6 cellular contexts compared by ENCODE assay signal in the genomic region with DNA sequence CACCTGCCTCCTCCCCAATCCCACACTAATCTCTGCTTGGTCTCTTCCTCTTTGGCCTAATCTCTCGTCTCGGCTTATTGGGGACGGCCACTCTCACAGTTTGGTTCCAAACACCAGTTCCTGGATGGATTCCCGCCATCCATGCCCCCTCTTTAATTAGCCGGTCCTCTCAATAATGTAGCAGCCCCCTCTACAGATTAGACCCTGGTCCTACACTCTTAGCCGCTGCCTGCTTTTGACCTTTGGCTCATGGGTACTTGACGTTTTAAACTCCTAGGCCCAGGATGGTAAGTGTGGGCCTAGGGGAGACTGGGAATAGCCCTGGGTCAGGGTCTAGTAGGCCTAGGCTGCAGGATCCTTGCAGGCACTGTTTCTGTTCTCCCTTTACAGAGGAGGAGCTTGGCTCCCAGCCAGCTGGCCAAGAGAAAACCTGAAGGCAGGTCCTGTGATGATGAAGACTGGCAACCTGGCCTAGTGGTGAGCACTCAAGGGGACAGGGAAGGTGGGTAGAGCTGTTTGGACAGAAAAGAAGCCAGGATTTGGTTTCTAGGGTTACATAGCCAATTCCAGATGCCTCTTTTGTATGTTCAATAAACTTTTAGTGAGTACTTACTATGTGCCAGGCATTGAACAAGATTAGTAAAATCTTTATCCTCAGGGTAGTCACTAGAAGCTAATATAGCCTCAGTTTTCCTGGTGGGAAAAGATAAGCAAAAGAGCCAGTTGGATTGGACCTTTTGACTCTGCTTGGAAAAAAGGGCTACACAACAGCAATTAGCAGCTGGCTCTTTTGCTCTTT. TPM values are rescaled to one million over a fixed set of nuclear protein-coding genes. Genes with fewer than 3 reads are reported as not detected.
A peak's percentile ranks its signal among the peaks of the same experiment; 100 is the strongest.
DNase-seq lines count a peak whose midpoint lies in the region; ATAC-seq, FAIRE-seq and TF ChIP-seq lines count a peak whose summit lies in the region.

No MANE protein-coding gene starts in this region.

- no peaks in the 10 kb centered on the region for H3K27me3 Mint-ChIP-seq in T-cell

- peaks cover 13% of the 10 kb centered on the region for H3K79me2 ChIP-seq in hepatocyte

- peak overlapping the region; percentile 81 to 90 (median 88) for H3K4me3 Mint-ChIP-seq in T-cell

- H3K9me3 Mint-ChIP-seq in T-cell: no peaks in the 10 kb centered on the region

- H3K9me3 ChIP-seq in hepatocyte (ENCODE audit: low read depth): no peaks in the 10 kb centered on the region
- no peaks in the 10 kb centered on the region for H3K9me3 ChIP-seq in thoracic aorta

- 0% methylated on average over 7 of the region's 7 CpGs for WGBS in hepatocyte (ENCODE audit: low lambda C conversion rate, missing lambda C conversion rate)

- DNase-seq in CD1c-positive myeloid dendritic cell (ENCODE audit: extremely low spot score) (peak; percentile 9), HTR-8/SVneo (ENCODE audit: insufficient read length, low spot score) (peak; percentile 8), T-cell (peak in 15 of 34 experiments; percentile 3 to 28 (median 12)), hepatocyte (ENCODE audit: low spot score) (peak; percentile 45), thoracic aorta (ENCODE audit: low spot score) (no peak)

- H3K27ac Mint-ChIP-seq in T-cell: peak overlapping the region in 1 of 2 donors; percentile 52

- H4K20me1 ChIP-seq in hepatocyte (ENCODE audit: insufficient read depth, poor library complexity, severe bottlenecking): no peaks in the 10 kb centered on the region

- peaks cover 12 to 18% (median 17%) of the 10 kb centered on the region in 3 donors for H3K4me1 Mint-ChIP-seq in T-cell

- ATAC-seq in T-cell (replicated peaks in 1 of 4) (no peak), thoracic aorta (ENCODE audit: insufficient number of reproducible peaks, low FRiP score, low read depth) (no peak), HG03025 (IDR thresholded peaks at IDR 0.05; ENCODE audit: low FRiP score, unreplicated experiment) (no peak)

- FAIRE-seq in HTR-8/SVneo (lab: Jason Lieb, UNC): no peak

- POLR2A ChIA-PET in T-cell (lab: Charles Lee): no interaction called here

- H3K27ac ChIP-seq in hepatocyte (peak overlapping the region; percentile 34), thoracic aorta (no peak overlapping the region)

- no peaks in the 10 kb centered on the region for H3K36me3 Mint-ChIP-seq in T-cell

- H3K4me2 ChIP-seq in hepatocyte: peak overlapping the region; percentile 84

- H3K36me3 ChIP-seq in hepatocyte (replicated peaks; ENCODE audit: insufficient read depth, low read depth) (no peaks in the 10 kb centered on the region), thoracic aorta (no peaks in the 10 kb centered on the region)

- H2AFZ ChIP-seq in hepatocyte: peak overlapping the region; percentile 34

- H3K27me3 ChIP-seq in hepatocyte (no peaks in the 10 kb centered on the region), thoracic aorta (replicated peaks; ENCODE audit: insufficient read depth) (no peaks in the 10 kb centered on the region)

- CTCF ChIA-PET in T-cell (lab: Charles Lee): interaction anchor here in 1 of 2 donors (0.6 kb wide), 1 partner anchor 18 kb away, joined by 5 read pairs; no protein-coding TSS in a partner anchor

- H3K9me2 ChIP-seq in hepatocyte (replicated peaks; ENCODE audit: insufficient read depth): no peaks in the 10 kb centered on the region

- H3K4me1 ChIP-seq in hepatocyte (ENCODE audit: insufficient read depth): peaks cover 10% of the 10 kb centered on the region
- peaks cover 3 to 13% of the 10 kb centered on the region in 2 donors for H3K4me1 ChIP-seq in thoracic aorta (ENCODE audit: control insufficient read depth in 1 of 2, low read depth in 2 of 2)

- H3K4me3 ChIP-seq in hepatocyte (peak overlapping the region; percentile 31), thoracic aorta (peak overlapping the region; percentile 80)

- TF ChIP-seq CTCF in hepatocyte (IDR thresholded peaks at IDR 0.05; ENCODE audit: poor library complexity) (no peak), thoracic aorta (IDR thresholded peaks at IDR 0.05) (no peak)

RNA-seq across cellular contexts. Expression of a gene that starts 0.8 kb away (rescaled TPM):
- 1 to 10 TPM; 1.1 to 2.8 (median 1.8) TPM for total RNA-seq in T-cell
- 4.3 and 6.2 TPM in 2 replicates for total RNA-seq in hepatocyte
- 4.2 and 4.9 TPM in 2 replicates for polyA plus RNA-seq in hepatocyte
- total RNA-seq in thoracic aorta: 1 to 10 TPM in 1 of 2 donors, under 1 TPM in 1; 0.68 to 4.1 TPM

RNA-seq across cellular contexts. Expression of a gene that starts 45.2 kb away (rescaled TPM):
- under 1 TPM in 4 of 5 donors, not detected in 1; 0.13 to 0.82 (median 0.23) TPM for total RNA-seq in T-cell
- 0.92 and 1.3 TPM in 2 replicates for total RNA-seq in hepatocyte
- 0.40 and 1.9 TPM in 2 replicates for polyA plus RNA-seq in hepatocyte
- total RNA-seq in thoracic aorta: 10 to 100 TPM; 22.9 to 27.5 TPM

RNA-seq across cellular contexts. Expression of a gene that starts 50.1 kb away (rescaled TPM):
- total RNA-seq in T-cell (10 to 100 TPM; 38.0 to 49.6 (median 42.2) TPM), hepatocyte (48.0 and 52.3 TPM in 2 replicates), thoracic aorta (10 to 100 TPM; 53.8 to 66.9 TPM)
- polyA plus RNA-seq in hepatocyte: 60.4 and 70.8 TPM in 2 replicates

RNA-seq across cellular contexts. Expression of a gene that starts 55.1 kb away (rescaled TPM):
- total RNA-seq in T-cell (10 to 100 TPM; 31.4 to 35.3 (median 34.6) TPM), hepatocyte (84.4 and 104 TPM in 2 replicates), thoracic aorta (10 to 100 TPM; 70.7 to 76.2 TPM)
- 113 and 123 TPM in 2 replicates for polyA plus RNA-seq in hepatocyte

RNA-seq across cellular contexts. Expression of a gene that starts 55.2 kb away (rescaled TPM):
- total RNA-seq in T-cell (100 to 1,000 TPM in 4 of 5 donors, 10 to 100 TPM in 1; 96.3 to 141 (median 127) TPM), hepatocyte (429 and 430 TPM in 2 replicates), thoracic aorta (100 to 1,000 TPM; 144 to 237 TPM)
- 269 and 287 TPM in 2 replicates for polyA plus RNA-seq in hepatocyte

Comparison
In these comparisons a context has a peak if more than half of its experiments do, and no peak if none do; other contexts are left out.
1. RNA of a gene that starts 45.2 kb away (total RNA-seq): 22.9 to 27.5 TPM in thoracic aorta; 0.92 to 1.3 TPM in hepatocyte and 0.13 to 0.82 TPM in T-cell; every median in the first group is over 10 times any median in the second.